In genomic region chr7:124702385-124702784, GRCh38 we compare ENCODE assay signal across 24 cellular contexts.
DNase-seq lines count a peak whose midpoint lies in the region; ATAC-seq and TF ChIP-seq lines count a peak whose summit lies in the region.
"Had no signal": no experiment of that assay in that cellular context is flagged by ENCODE, and none has a peak within 500 bp of the region (broad histone marks: within the 10 kb centered on the region; RNA-seq: fewer than 3 reads in every experiment).

No MANE protein-coding gene starts in this region.

- dilution Hi-C loops in mammary epithelial cell (cut with HindIII; ENCODE audit: low sequenced_read_pairs) = no loop called here

- H3K4me2 ChIP-seq in mammary epithelial cell (ENCODE audit: insufficient read depth, low read depth, low read length) = no peak overlapping the region
- H3K4me2 ChIP-seq: smooth muscle cell had no signal

- DNase-seq in LHCN-M2 (ENCODE audit: low read depth) (peak; percentile 6), mammary epithelial cell (peak; percentile 45), inferior parietal cortex (ENCODE audit: extremely low spot score) (peak; percentile 49), substantia nigra (lab: John Stamatoyannopoulos, UW) (no peak), NCI-H446 treated with DMSO at 0.1 percent for 48 hours (lab: John Stamatoyannopoulos, UW) (no peak), NCI-H510A treated with DMSO at 0.1 percent for 48 hours (lab: John Stamatoyannopoulos, UW) (no peak)
- DNase-seq: activated CD4-positive, alpha-beta T cell treated with anti-CD3 and anti-CD28 coated beads for 48 hours; activated CD8-positive, alpha-beta memory T cell treated with anti-CD3 and anti-CD28 coated beads for 24 hours; activated naive CD8-positive, alpha-beta T cell treated with anti-CD3 and anti-CD28 coated beads, Interleukin-2, amount 50 U/mL, for 24 hours; activated T-cell treated with anti-CD3 and anti-CD28 coated beads, Interleukin-2, amount 50 U/mL, for 24 hours; DND-41; effector memory CD4-positive, alpha-beta T cell; islet precursor cell; stimulated activated CD4-positive, alpha-beta T cell treated with anti-CD3 and anti-CD28 coated beads, Interleukin-1b, Interleukin-23, amount 100 ng/mL, for 48 hours; stimulated activated CD8-positive, alpha-beta memory T cell treated with anti-CD3 and anti-CD28 coated beads, Interleukin-4, amount 100 ng/mL, for 48 hours had no signal

- H3K27ac ChIP-seq in mammary epithelial cell (ENCODE audit: insufficient read depth, low read depth, low read length) = no peak overlapping the region
- H3K27ac ChIP-seq in substantia nigra (ENCODE audit: low read depth, low read length, poor library complexity, severe bottlenecking) = peak overlapping the region; percentile 81
- H3K27ac ChIP-seq: C4-2B, gastroesophageal sphincter, VCaP had no signal

- ATAC-seq in GM18511 (IDR thresholded peaks at IDR 0.05; ENCODE audit: unreplicated experiment) = no peak
- ATAC-seq: activated naive CD8-positive, alpha-beta T cell treated with anti-CD3 and anti-CD28 coated beads, Interleukin-2, amount 50 U/mL, for 24 hours; esophagus mucosa; gastroesophageal sphincter had no signal

- H2AFZ ChIP-seq in mammary epithelial cell (ENCODE audit: low read depth, low read length) = no peak overlapping the region

- H3K4me3 ChIP-seq in mammary epithelial cell (replicated peaks in 1 of 3; ENCODE audit: insufficient read depth in 1 of 3, low read depth in 2 of 3, low read length in 3 of 3) = no peak overlapping the region
- H3K4me3 ChIP-seq: gastroesophageal sphincter, HAP-1, lung, MG63, smooth muscle cell had no signal

- CTCF ChIA-PET in mammary epithelial cell (lab: Charles Lee; ENCODE audit: low non-redundant PET) = no interaction called here

- 41% methylated on average over 2 of the region's 2 CpGs for WGBS in mammary epithelial cell (ENCODE audit: low coverage, missing lambda C conversion rate)

- TF ChIP-seq CTCF in mammary epithelial cell (conservative IDR thresholded peaks at IDR 0.05 in 1 of 2, IDR thresholded peaks at IDR 0.05 in 1 of 2; ENCODE audit: extremely low read depth in 1 of 2, insufficient read depth in 1 of 2, low read depth in 1 of 2, low read length in 2 of 2) = no peak

- H3K36me3 ChIP-seq in mammary epithelial cell (ENCODE audit: insufficient read depth, low read length) = no peaks in the 10 kb centered on the region
- H3K36me3 ChIP-seq: gastroesophageal sphincter, HAP-1, MG63 had no signal

- peaks cover 8% of the 10 kb centered on the region for H3K4me1 ChIP-seq in mammary epithelial cell (ENCODE audit: insufficient read depth, low read length)
- H3K4me1 ChIP-seq: HAP-1 had no signal

- BruUV-seq in mammary epithelial cell (replicated peaks; lab: Mats Ljungman, UMichigan) = no TSS peak

- H3K9ac ChIP-seq in mammary epithelial cell (ENCODE audit: insufficient read depth, low read length) = no peak overlapping the region

- no peaks in the 10 kb centered on the region for H3K9me3 ChIP-seq in mammary epithelial cell (replicated peaks; ENCODE audit: insufficient read depth, low read length)
- H3K9me3 ChIP-seq: HAP-1 had no signal

- no peaks in the 10 kb centered on the region for H4K20me1 ChIP-seq in mammary epithelial cell (ENCODE audit: insufficient read depth, low read length)

- intact Hi-C loops in mammary epithelial cell (cut with micrococcal nuclease) = no loop called here

- in situ Hi-C loops in mammary epithelial cell (cut with MboI; ENCODE audit: low sequenced_read_pairs in 2 of 2) = no loop called here

- H3K79me2 ChIP-seq in mammary epithelial cell (ENCODE audit: insufficient read depth, low read length) = no peaks in the 10 kb centered on the region

- no peaks in the 10 kb centered on the region for H3K27me3 ChIP-seq in mammary epithelial cell (ENCODE audit: insufficient read depth, low read length)
- H3K27me3 ChIP-seq: gastroesophageal sphincter, MG63 had no signal

Comparison
In these comparisons a context has a peak if more than half of its experiments do, and no peak if none do; other contexts are left out.
1. DNase-seq: peak in LHCN-M2 (single experiment), mammary epithelial cell (single experiment) and inferior parietal cortex (single experiment); none in substantia nigra (0 of 49), NCI-H446 treated with DMSO at 0.1 percent for 48 hours (single experiment) and NCI-H510A treated with DMSO at 0.1 percent for 48 hours (single experiment).